Comparison of ENCODE assay signal across 13 cellular contexts in the genomic region with DNA sequence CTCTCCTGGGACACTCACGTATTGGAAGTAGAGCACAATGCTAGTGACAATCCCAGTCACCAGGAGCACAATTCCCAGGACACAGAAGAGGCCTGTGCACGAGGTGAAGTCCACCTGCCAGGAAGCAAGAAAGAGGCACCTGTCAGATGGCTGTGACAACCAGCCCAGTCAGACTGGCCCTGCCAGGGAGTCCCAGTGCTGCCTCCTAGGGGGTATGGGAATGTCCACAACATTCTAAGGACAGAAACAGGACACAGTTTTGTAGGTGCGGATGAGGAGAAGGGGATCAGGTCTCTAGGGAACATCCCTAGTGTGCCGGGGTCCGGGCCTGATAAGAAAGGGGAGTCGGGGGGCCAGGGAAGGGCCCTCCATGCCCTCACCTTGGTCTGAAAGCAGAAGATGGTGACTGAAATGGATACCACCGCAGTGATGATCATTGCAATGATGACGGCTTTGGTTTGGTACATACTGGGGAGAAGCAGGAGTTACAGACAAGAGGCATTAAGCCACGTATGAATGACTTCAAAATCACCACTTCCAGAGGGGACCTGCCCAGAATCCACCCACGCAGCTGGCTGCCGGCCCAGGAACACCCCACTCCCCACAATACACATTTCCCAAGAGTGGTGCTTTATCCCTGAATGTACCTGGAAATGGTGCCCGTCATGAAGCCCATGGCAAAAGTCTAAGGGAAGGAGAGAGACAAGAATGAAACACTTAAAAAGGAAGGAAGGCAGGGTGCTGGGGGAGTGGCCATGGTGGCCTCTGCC. TPM values are rescaled to one million over a fixed set of nuclear protein-coding genes. Genes with fewer than 3 reads are reported as not detected.
DNase-seq lines count a peak whose midpoint lies in the region; ATAC-seq and TF ChIP-seq lines count a peak whose summit lies in the region.
"Had no signal": no experiment of that assay in that cellular context is flagged by ENCODE, and none has a peak within 500 bp of the region (broad histone marks: within the 10 kb centered on the region; RNA-seq: fewer than 3 reads in every experiment).

No MANE protein-coding gene starts in this region.

- peaks cover 15% of the 10 kb centered on the region for H3K4me1 Mint-ChIP-seq in Caco-2 (ENCODE audit: low read depth, unreplicated experiment)

- no peak overlapping the region for H3K27ac Mint-ChIP-seq in Caco-2 (ENCODE audit: unreplicated experiment)

- H4K20me1 ChIP-seq in OCI-LY7 (ENCODE audit: insufficient read depth, low read length), result no peaks in the 10 kb centered on the region

- no peak overlapping the region for H3K27ac ChIP-seq in OCI-LY7 (ENCODE audit: low read depth, low read length, poor library complexity, severe bottlenecking)
- peak overlapping the region; percentile 31 for H3K27ac ChIP-seq in effector memory CD4-positive, alpha-beta T cell (ENCODE audit: insufficient read depth, low read length, poor library complexity, severe bottlenecking)

- no peaks in the 10 kb centered on the region for H3K9me2 ChIP-seq in OCI-LY7 (ENCODE audit: insufficient read depth, low read length)

- TF ChIP-seq CTCF in Caco-2 (IDR thresholded peaks at IDR 0.05; ENCODE audit: insufficient read depth in 1 of 2, low read depth in 1 of 2, low read length in 1 of 2, severe bottlenecking in 1 of 2, unreplicated experiment in 1 of 2) (peak; percentile 20 to 31), OCI-LY7 (conservative IDR thresholded peaks at IDR 0.05; ENCODE audit: low read length) (0 out of 2 replicates have a peak, but pooled peaks have one; percentile 26), retinal pigment epithelial cell (conservative IDR thresholded peaks at IDR 0.05; ENCODE audit: low read depth, low read length) (peak; percentile 23)

- in situ Hi-C loops in G401 (cut with HindIII; ENCODE audit: low sequenced_read_pairs), result no loop called here

- no peak overlapping the region for H3K4me3 ChIP-seq in Caco-2 (ENCODE audit: low read depth, low read length)
- no peak overlapping the region for H3K4me3 ChIP-seq in OCI-LY7 (ENCODE audit: low read depth, low read length, poor library complexity, severe bottlenecking)
- H3K4me3 ChIP-seq in effector memory CD4-positive, alpha-beta T cell (ENCODE audit: insufficient read depth, low read depth, low read length, poor library complexity, severe bottlenecking), result no peak overlapping the region
- H3K4me3 ChIP-seq in retinal pigment epithelial cell (ENCODE audit: low read length), result no peak overlapping the region

- intact Hi-C loops in Caco-2 (cut with micrococcal nuclease; ENCODE audit: unreplicated experiment), result loop anchor here (10.0 kb wide), 1 partner anchor 368 kb away; no protein-coding TSS in a partner anchor
- intact Hi-C loops in OCI-LY7 (cut with micrococcal nuclease; ENCODE audit: unreplicated experiment), result no loop called here

- no peak for DNase-seq in Caco-2
- no peak for DNase-seq in OCI-LY7 (ENCODE audit: low spot score)
- DNase-seq in effector memory CD4-positive, alpha-beta T cell, result no peak
- no peak for DNase-seq in retinal pigment epithelial cell (ENCODE audit: low read depth)
- DNase-seq in G401 (ENCODE audit: low spot score), result no peak
- DNase-seq: activated gamma-delta T cell treated with Interleukin-2 at 50 U/mL for 16 hours; KG1; NCI-H226; stimulated activated CD4-positive, alpha-beta T cell treated with anti-CD3 and anti-CD28 coated beads, Interleukin-2, amount 100 ng/mL, for 48 hours had no signal

- peaks cover 5% of the 10 kb centered on the region; the same call in 1 of the 2 replicates for H3K4me1 ChIP-seq in Caco-2
- H3K4me1 ChIP-seq in OCI-LY7 (ENCODE audit: insufficient read depth, low read length, poor library complexity, severe bottlenecking), result peaks cover 11% of the 10 kb centered on the region
- peaks cover 8% of the 10 kb centered on the region for H3K4me1 ChIP-seq in effector memory CD4-positive, alpha-beta T cell (ENCODE audit: control insufficient read depth, insufficient read depth, low read length, poor library complexity, severe bottlenecking)

- peaks cover 1% of the 10 kb centered on the region; the same call in 1 of the 2 replicates for H3K79me2 ChIP-seq in OCI-LY7 (ENCODE audit: insufficient read depth, low read depth, low read length)

- CTCF ChIA-PET in Caco-2 (lab: Charles Lee) (no interaction called here), OCI-LY7 (lab: Charles Lee; ENCODE audit: unreplicated experiment) (no interaction called here)

- no peak for ATAC-seq in GM21367 (IDR thresholded peaks at IDR 0.05; ENCODE audit: unreplicated experiment)
- no peak for ATAC-seq in GM21576 (IDR thresholded peaks at IDR 0.05; ENCODE audit: unreplicated experiment)

- BruUV-seq in Caco-2 (replicated peaks; lab: Mats Ljungman, UMichigan) (no TSS peak), OCI-LY7 (replicated peaks; lab: Mats Ljungman, UMichigan) (no TSS peak)

- H2AFZ ChIP-seq in OCI-LY7 (ENCODE audit: low read length), result no peak overlapping the region

- no peaks in the 10 kb centered on the region for H3K27me3 Mint-ChIP-seq in Caco-2 (ENCODE audit: insufficient read depth, unreplicated experiment)

- H3K9me3 ChIP-seq in Caco-2, result no peaks in the 10 kb centered on the region
- no peaks in the 10 kb centered on the region for H3K9me3 ChIP-seq in OCI-LY7 (ENCODE audit: low read length)
- no peaks in the 10 kb centered on the region for H3K9me3 ChIP-seq in effector memory CD4-positive, alpha-beta T cell (ENCODE audit: control insufficient read depth, low read length)

- no peaks in the 10 kb centered on the region for H3K27me3 ChIP-seq in Caco-2 (replicated peaks; ENCODE audit: control insufficient read depth, insufficient read depth, low read length)
- H3K27me3 ChIP-seq in effector memory CD4-positive, alpha-beta T cell (replicated peaks; ENCODE audit: control insufficient read depth, insufficient read depth, low read length, poor library complexity, severe bottlenecking), result no peaks in the 10 kb centered on the region

- no peaks in the 10 kb centered on the region for H3K9me3 Mint-ChIP-seq in Caco-2 (ENCODE audit: unreplicated experiment)

- POLR2A ChIA-PET in Caco-2 (lab: Charles Lee) (no interaction called here), OCI-LY7 (lab: Charles Lee) (interaction anchor here (1.9 kb wide), 1 partner anchor 13 kb away, joined by 6 read pairs; no protein-coding TSS in a partner anchor)

- no peak overlapping the region for H3K4me2 ChIP-seq in OCI-LY7 (ENCODE audit: low read length)

- H3K4me3 Mint-ChIP-seq in Caco-2 (ENCODE audit: unreplicated experiment), result no peak overlapping the region

- H3K36me3 ChIP-seq in Caco-2 (ENCODE audit: control insufficient read depth, insufficient read depth, low read length), result peaks cover 8% of the 10 kb centered on the region
- peaks cover 83% of the 10 kb centered on the region for H3K36me3 ChIP-seq in OCI-LY7 (ENCODE audit: insufficient read depth, low read length)
- peaks cover 86% of the 10 kb centered on the region for H3K36me3 ChIP-seq in effector memory CD4-positive, alpha-beta T cell (ENCODE audit: control insufficient read depth, insufficient read depth, low read length)

- H3K36me3 Mint-ChIP-seq in Caco-2 (ENCODE audit: insufficient read depth, unreplicated experiment), result peaks cover 68% of the 10 kb centered on the region

RNA-seq across cellular contexts. Expression of gene PNKD, which starts 6.9 kb away (rescaled TPM):
- 39.2 and 42.9 TPM in 2 replicates for total RNA-seq in Caco-2 (2022)
- total RNA-seq in OCI-LY7 (2014; rRNA removed; shearing (Covaris generic)), result 65.9 and 66.3 TPM in 2 replicates
- 62.2 and 74.5 TPM in 2 replicates for total RNA-seq in OCI-LY7 (2022)
- total RNA-seq in G401 (2014; rRNA removed; shearing (Covaris generic)), result 37.5 and 44.6 TPM in 2 replicates

RNA-seq across cellular contexts. Expression of gene AAMP, which starts 7.2 kb away (rescaled TPM):
- total RNA-seq in Caco-2 (2022) (118 and 125 TPM in 2 replicates), OCI-LY7 (2022) (59.7 and 68.7 TPM in 2 replicates)
- total RNA-seq in OCI-LY7 (2014; rRNA removed; shearing (Covaris generic)), result 97.0 and 136 TPM in 2 replicates
- 128 and 217 TPM in 2 replicates for total RNA-seq in G401 (2014; rRNA removed; shearing (Covaris generic))

RNA-seq across cellular contexts. Expression of gene TMBIM1, which starts 15.1 kb away (rescaled TPM):
- total RNA-seq in Caco-2 (2022) (168 and 175 TPM in 2 replicates), OCI-LY7 (2022) (26.9 and 27.6 TPM in 2 replicates)
- total RNA-seq in OCI-LY7 (2014; rRNA removed; shearing (Covaris generic)), result 18.9 and 30.3 TPM in 2 replicates
- 83.7 and 100 TPM in 2 replicates for total RNA-seq in G401 (2014; rRNA removed; shearing (Covaris generic))

RNA-seq across cellular contexts. Expression of gene GPBAR1, which starts 16.4 kb away (rescaled TPM):
- 0.29 and 0.44 TPM in 2 replicates for total RNA-seq in Caco-2 (2022)
- total RNA-seq in OCI-LY7 (2014; rRNA removed; shearing (Covaris generic)), result 0.22 TPM in 1 of 2 replicates, not detected in the other
- total RNA-seq in OCI-LY7 (2022), result 0.40 and 0.44 TPM in 2 replicates
- total RNA-seq in G401 (2014; rRNA removed; shearing (Covaris generic)), result not detected in 2 replicates
- total RNA-seq: Daoy, osteocyte had no signal
